Comparison of ENCODE assay signal across 8 cellular contexts in genomic region chr12:113208041-113208934, GRCh38. TPM values are rescaled to one million over a fixed set of nuclear protein-coding genes. Genes with fewer than 3 reads are reported as not detected.
DNase-seq lines count a peak whose midpoint lies in the region; ATAC-seq, FAIRE-seq and TF ChIP-seq lines count a peak whose summit lies in the region.

No MANE protein-coding gene starts in this region.

- H3K14ac ChIP-seq in neuronal stem cell (ENCODE audit: low read length): no peak overlapping the region

- H3K4me1 ChIP-seq in GM12878 (ENCODE audit: control insufficient read depth, insufficient read depth, low read length): peaks cover 54% of the 10 kb centered on the region
- no peaks in the 10 kb centered on the region for H3K4me1 ChIP-seq in neuronal stem cell (ENCODE audit: control insufficient read depth in 2 of 2, insufficient read depth in 1 of 2, low read depth in 1 of 2, low read length in 2 of 2)

- POLR2A ChIA-PET in GM12878 (lab: Charles Lee): interaction anchor here (0.6 to 7.2 kb wide), 7 partner anchors 9 to 28 kb away, joined by 3 to 108 read pairs (median 6); partner anchors contain the start of gene TPCN1

- H3K9ac ChIP-seq in SU-DHL-6 (ENCODE audit: low read length): peak overlapping the region; percentile 61
- peak overlapping the region; percentile 48 for H3K9ac ChIP-seq in GM12878 (ENCODE audit: control insufficient read depth, insufficient read depth, low read length)
- no peak overlapping the region for H3K9ac ChIP-seq in neuronal stem cell (ENCODE audit: low read depth, low read length, poor library complexity)

- H3K4me2 ChIP-seq in SU-DHL-6 (ENCODE audit: low read depth, low read length, poor library complexity, severe bottlenecking) (peak overlapping the region; percentile 74), GM12878 (ENCODE audit: control insufficient read depth, insufficient read depth) (peak overlapping the region; percentile 91), neuronal stem cell (ENCODE audit: insufficient read depth, low read length, poor library complexity, severe bottlenecking) (no peak overlapping the region)

- ATAC-seq in HG03064 (IDR thresholded peaks at IDR 0.05; ENCODE audit: low read depth, unreplicated experiment) (peak; percentile 77), GM12878 (peak; percentile 84)

- RAD21 ChIA-PET in GM12878 (lab: Charles Lee; ENCODE audit: unreplicated experiment): interaction anchor here (0.6 to 5.4 kb wide), 12 partner anchors 9 to 121 kb away, joined by 3 to 51 read pairs (median 4); partner anchors contain the start of gene TPCN1

- no peak overlapping the region for H3K23ac ChIP-seq in neuronal stem cell (ENCODE audit: low read depth, low read length, poor library complexity)

- H3K27me3 ChIP-seq in SU-DHL-6 (ENCODE audit: low read length): no peaks in the 10 kb centered on the region
- H3K27me3 ChIP-seq in GM12878 (replicated peaks in 1 of 2; ENCODE audit: control insufficient read depth in 2 of 2, insufficient read depth in 2 of 2, low read length in 1 of 2): no peaks in the 10 kb centered on the region
- no peaks in the 10 kb centered on the region for H3K27me3 ChIP-seq in neuronal stem cell (ENCODE audit: control insufficient read depth in 3 of 3, insufficient read depth in 3 of 3, low read depth in 1 of 3, low read length in 3 of 3)

- H3K79me2 ChIP-seq in SU-DHL-6 (ENCODE audit: insufficient read depth, low read length) (no peaks in the 10 kb centered on the region), GM12878 (ENCODE audit: control insufficient read depth, insufficient read depth, low read length) (no peaks in the 10 kb centered on the region)

- FAIRE-seq in GM12878 (lab: Jason Lieb, UNC): peak; percentile 88

- no peaks in the 10 kb centered on the region for H3K9me2 ChIP-seq in SU-DHL-6 (replicated peaks; ENCODE audit: insufficient read depth, low read length)

- peak; percentile 75 for TF ChIP-seq POLR2A in GM12878 (IDR thresholded peaks at IDR 0.05; ENCODE audit: low read depth, low read length)

- H3K27ac ChIP-seq in SU-DHL-6 (ENCODE audit: low read depth, low read length) (peak overlapping the region; percentile 98), GM12878 (ENCODE audit: control insufficient read depth, insufficient read depth) (peak overlapping the region; percentile 84), neuronal stem cell (replicated peaks; ENCODE audit: low read length) (no peak overlapping the region)

- H3K4ac ChIP-seq in neuronal stem cell (ENCODE audit: low read length): no peak overlapping the region

- H2AK5ac ChIP-seq in neuronal stem cell (ENCODE audit: low read depth, low read length): no peak overlapping the region

- H3K9me3 ChIP-seq in SU-DHL-6 (ENCODE audit: insufficient read depth, low read length) (no peaks in the 10 kb centered on the region), GM12878 (replicated peaks; ENCODE audit: control insufficient read depth, insufficient read depth, low read length) (no peaks in the 10 kb centered on the region), neuronal stem cell (replicated peaks in 1 of 2; ENCODE audit: control insufficient read depth in 2 of 2, insufficient read depth in 1 of 2, low read depth in 1 of 2, low read length in 2 of 2) (peaks cover 0 to 7% of the 10 kb centered on the region in 2 donors)

- peak; percentile 17; the same call in 1 of the 2 replicates for TF ChIP-seq RAD21 in GM12878 (IDR thresholded peaks at IDR 0.05; ENCODE audit: insufficient read depth, low read depth, low read length)

- H4K91ac ChIP-seq in neuronal stem cell (ENCODE audit: low read depth, low read length, poor library complexity): no peak overlapping the region

- in situ Hi-C loops in GM12878 (cut with MboI): loop anchor here (25.0 kb wide), 1 partner anchor 1771 kb away; no protein-coding TSS in a partner anchor

- H2BK5ac ChIP-seq in neuronal stem cell (ENCODE audit: low read length): no peak overlapping the region

- H4K20me1 ChIP-seq in SU-DHL-6 (ENCODE audit: low read depth, low read length) (no peaks in the 10 kb centered on the region), GM12878 (ENCODE audit: control insufficient read depth, insufficient read depth) (no peaks in the 10 kb centered on the region)

- peaks cover 61% of the 10 kb centered on the region for H3F3A ChIP-seq in SU-DHL-6 (ENCODE audit: insufficient read depth)

- intact Hi-C loops in GM12878 (cut with micrococcal nuclease; ENCODE audit: unreplicated experiment): loop anchor here (1.0 to 2.0 kb wide), 3 partner anchors 13 to 21 kb away; partner anchors contain the start of gene TPCN1

- H3K36me3 ChIP-seq in SU-DHL-6 (ENCODE audit: low read length) (no peaks in the 10 kb centered on the region), GM12878 (ENCODE audit: control insufficient read depth in 2 of 2, insufficient read depth in 2 of 2, low read length in 1 of 2) (no peaks in the 10 kb centered on the region), neuronal stem cell (replicated peaks in 1 of 2; ENCODE audit: control insufficient read depth in 2 of 2, insufficient read depth in 2 of 2, low read length in 2 of 2) (no peaks in the 10 kb centered on the region)

- peak; percentile 38 for DNase-seq in activated naive CD4-positive, alpha-beta T cell treated with Interleukin-2 at 50 U/mL for 16 hours
- no peak for DNase-seq in activated naive CD4-positive, alpha-beta T cell treated with anti-CD3 and anti-CD28 coated beads, Interleukin-2, amount 50 U/mL, for 16 hours
- DNase-seq in GM12878 (ENCODE audit: low read depth, low spot score) (peak; percentile 99), neuronal stem cell (ENCODE audit: low spot score) (no peak), DMS53 treated with DMSO at 0.1 percent for 48 hours (lab: John Stamatoyannopoulos, UW; ENCODE audit: unreplicated experiment) (no peak), AG08396 (ENCODE audit: low spot score) (no peak)

- peak; percentile 94 to 95 for TF ChIP-seq EP300 in GM12878 (IDR thresholded peaks at IDR 0.05; ENCODE audit: borderline replicate concordance in 1 of 2, control insufficient read depth in 1 of 2, low read depth in 2 of 2, low read length in 2 of 2)

- WGBS in GM12878 (ENCODE audit: insufficient coverage, insufficient replicate concordance, low lambda C conversion rate, missing lambda C conversion rate): under 1% methylated on average over 10 of the region's 10 CpGs
- WGBS in neuronal stem cell (ENCODE audit: extremely low coverage in 2 of 2, insufficient read length in 2 of 2, insufficient replicate concordance in 1 of 2), 2 donors: no CpG with 5 or more reads among the region's 10 CpGs

- no peak overlapping the region for H3K18ac ChIP-seq in neuronal stem cell (ENCODE audit: low read length)

- no peak overlapping the region for H4K8ac ChIP-seq in neuronal stem cell (ENCODE audit: low read depth, low read length)

- CTCF ChIA-PET in GM12878 (lab: Yijun Ruan, JAX): interaction anchor here (0.6 to 2.4 kb wide), 6 partner anchors 9 to 25 kb away, joined by 3 to 10 read pairs (median 3); partner anchors contain the start of gene TPCN1

- no peaks in the 10 kb centered on the region for H3K79me1 ChIP-seq in neuronal stem cell (ENCODE audit: low read depth, low read length)

- TSS peak; percentile 83 for BruUV-seq in GM12878 (replicated peaks; lab: Mats Ljungman, UMichigan)

- no peak overlapping the region for H2BK15ac ChIP-seq in neuronal stem cell (ENCODE audit: low read length)

- H2BK120ac ChIP-seq in neuronal stem cell (ENCODE audit: low read depth, low read length): no peak overlapping the region

- TF ChIP-seq CTCF in SU-DHL-6 (IDR thresholded peaks at IDR 0.05; ENCODE audit: insufficient read depth, low read length, poor library complexity, severe bottlenecking): no peak
- TF ChIP-seq CTCF in GM12878 (IDR thresholded peaks at IDR 0.05 in 2 of 3, conservative IDR thresholded peaks at IDR 0.05 in 1 of 3; ENCODE audit: control insufficient read depth in 2 of 3, extremely low read depth in 1 of 3, insufficient read depth in 1 of 3, low read depth in 3 of 3, low read length in 3 of 3): no peak

- H2AFZ ChIP-seq in SU-DHL-6 (ENCODE audit: low read depth, low read length, severe bottlenecking): no peak overlapping the region
- peak overlapping the region; percentile 53 for H2AFZ ChIP-seq in GM12878 (ENCODE audit: control insufficient read depth, low read depth, low read length)
- peak overlapping the region; percentile 68 for H2AFZ ChIP-seq in neuronal stem cell (ENCODE audit: low read length)

- SMC1A ChIA-PET in GM12878 (lab: Charles Lee; ENCODE audit: uncharacterized antibody, unreplicated experiment): interaction anchor here (0.7 to 11.1 kb wide), 6 partner anchors 9 to 22 kb away, joined by 3 to 237 read pairs (median 3); partner anchors contain the start of genes DDX54, RITA1 and TPCN1

- H3K4me3 ChIP-seq in SU-DHL-6 (ENCODE audit: insufficient read depth, low read length, poor library complexity, severe bottlenecking) (peak overlapping the region; percentile 40), GM12878 (peak overlapping the region; percentile 16; the same call in 1 of the 2 replicates), neuronal stem cell (ENCODE audit: low read length in 2 of 2) (no peak overlapping the region)

- no peak overlapping the region for H2BK12ac ChIP-seq in neuronal stem cell (ENCODE audit: low read length)

RNA-seq across cellular contexts. Expression of gene TPCN1, which starts 13.0 kb away (rescaled TPM):
- total RNA-seq in GM12878 (2013; cell fraction: nucleolus; rRNA removed): 156 and 161 TPM in 2 replicates
- total RNA-seq in GM12878 (2014; rRNA removed) (10.3 and 10.4 TPM in 2 replicates), GM12878 (2014; rRNA removed; fragmentation: Illumina TruSeq; extraction: Trizol) (7.0 and 8.0 TPM in 2 replicates), GM12878 (2021) (26.6 and 30.9 TPM in 2 replicates)
- 12.0 TPM for polyA plus RNA-seq in GM12878 (2011; ENCODE audit: low read depth)
- polyA plus RNA-seq in GM12878 (2011; rRNA removed) (12.8 and 21.7 TPM in 2 replicates), GM12878 (2014; fragmentation: Illumina TruSeq; extraction: Trizol) (8.3 and 17.1 TPM in 2 replicates), GM12878 (2014; fragmentation: Nextera tagmentation; extraction: Ambion mirVana) (1 to 10 TPM in 1 of 2 experiments, under 1 TPM in 1; 0.79 to 1.0 TPM), GM12878 (2014; rRNA removed) (24.4 and 26.4 TPM in 2 replicates), GM12878 (2016; fragmentation: Nextera tagmentation; extraction: Ambion mirVana) (10 to 100 TPM; 22.6 to 24.8 TPM)
- 17.4 and 21.0 TPM in 2 replicates for polyA plus RNA-seq in GM12878 (2011; cell fraction: cytosol; rRNA removed)
- polyA plus RNA-seq in GM12878 (2011; cell fraction: nucleus; rRNA removed): 204 and 236 TPM in 2 replicates
- polyA plus RNA-seq in GM12878 (2012): 27.0 and 35.5 TPM in 2 replicates
- polyA minus RNA-seq in GM12878 (2011; rRNA and poly(A)+ RNA removed): 24.0 and 34.6 TPM in 2 replicates
- polyA minus RNA-seq in GM12878 (2011; cell fraction: cytosol; rRNA and poly(A)+ RNA removed): 12.4 and 20.2 TPM in 2 replicates
- polyA minus RNA-seq in GM12878 (2011; cell fraction: nucleus; rRNA and poly(A)+ RNA removed): 41.8 and 67.3 TPM in 2 replicates
- polyA plus RNA-seq in neuronal stem cell (2013, experiment 1 of 2): 11.5 TPM
- polyA plus RNA-seq in neuronal stem cell (2013, experiment 2 of 2): 10.7 TPM

RNA-seq across cellular contexts. Expression of gene RITA1, which starts 22.8 kb away (rescaled TPM):
- 37.9 and 38.4 TPM in 2 replicates for total RNA-seq in GM12878 (2013; cell fraction: nucleolus; rRNA removed)
- total RNA-seq in GM12878 (2014; rRNA removed) (32.8 and 39.6 TPM in 2 replicates), GM12878 (2014; rRNA removed; fragmentation: Illumina TruSeq; extraction: Trizol) (16.3 and 18.9 TPM in 2 replicates), GM12878 (2021) (29.2 and 31.4 TPM in 2 replicates)
- polyA plus RNA-seq in GM12878 (2011; ENCODE audit: low read depth): 24.5 TPM
- polyA plus RNA-seq in GM12878 (2011; rRNA removed) (15.2 and 19.9 TPM in 2 replicates), GM12878 (2014; fragmentation: Illumina TruSeq; extraction: Trizol) (5.3 and 13.7 TPM in 2 replicates), GM12878 (2014; fragmentation: Nextera tagmentation; extraction: Ambion mirVana) (1 to 10 TPM; 2.3 to 6.4 TPM), GM12878 (2014; rRNA removed) (27.3 and 29.8 TPM in 2 replicates), GM12878 (2016; fragmentation: Nextera tagmentation; extraction: Ambion mirVana) (10 to 100 TPM; 37.4 to 39.9 TPM)
- 29.9 and 37.4 TPM in 2 replicates for polyA plus RNA-seq in GM12878 (2011; cell fraction: cytosol; rRNA removed)
- 20.2 and 21.3 TPM in 2 replicates for polyA plus RNA-seq in GM12878 (2011; cell fraction: nucleus; rRNA removed)
- 16.1 and 17.4 TPM in 2 replicates for polyA plus RNA-seq in GM12878 (2012)
- 13.3 and 30.4 TPM in 2 replicates for polyA minus RNA-seq in GM12878 (2011; rRNA and poly(A)+ RNA removed)
- polyA minus RNA-seq in GM12878 (2011; cell fraction: cytosol; rRNA and poly(A)+ RNA removed): 9.5 and 9.9 TPM in 2 replicates
- polyA minus RNA-seq in GM12878 (2011; cell fraction: nucleus; rRNA and poly(A)+ RNA removed): 10.6 and 25.4 TPM in 2 replicates
- polyA plus RNA-seq in neuronal stem cell (2013, experiment 1 of 2): 14.5 TPM
- 14.3 TPM for polyA plus RNA-seq in neuronal stem cell (2013, experiment 2 of 2)

RNA-seq across cellular contexts. Expression of gene DDX54, which starts 23.0 kb away (rescaled TPM):
- 71.0 and 82.8 TPM in 2 replicates for total RNA-seq in GM12878 (2013; cell fraction: nucleolus; rRNA removed)
- total RNA-seq in GM12878 (2014; rRNA removed): 44.3 and 58.9 TPM in 2 replicates
- total RNA-seq in GM12878 (2014; rRNA removed; fragmentation: Illumina TruSeq; extraction: Trizol): 24.7 and 28.8 TPM in 2 replicates
- total RNA-seq in GM12878 (2021): 94.6 and 115 TPM in 2 replicates
- 14.3 TPM for polyA plus RNA-seq in GM12878 (2011; ENCODE audit: low read depth)
- polyA plus RNA-seq in GM12878 (2011; rRNA removed): 37.5 and 73.2 TPM in 2 replicates
- 85.9 and 87.1 TPM in 2 replicates for polyA plus RNA-seq in GM12878 (2011; cell fraction: cytosol; rRNA removed)
- 94.1 and 163 TPM in 2 replicates for polyA plus RNA-seq in GM12878 (2011; cell fraction: nucleus; rRNA removed)
- 43.7 and 47.2 TPM in 2 replicates for polyA plus RNA-seq in GM12878 (2012)
- 6.2 and 27.9 TPM in 2 replicates for polyA plus RNA-seq in GM12878 (2014; fragmentation: Illumina TruSeq; extraction: Trizol)
- 1 to 10 TPM; 1.9 to 8.6 TPM for polyA plus RNA-seq in GM12878 (2014; fragmentation: Nextera tagmentation; extraction: Ambion mirVana)
- 53.7 and 67.0 TPM in 2 replicates for polyA plus RNA-seq in GM12878 (2014; rRNA removed)
- 10 to 100 TPM; 69.7 to 71.9 TPM for polyA plus RNA-seq in GM12878 (2016; fragmentation: Nextera tagmentation; extraction: Ambion mirVana)
- 43.9 and 84.0 TPM in 2 replicates for polyA minus RNA-seq in GM12878 (2011; rRNA and poly(A)+ RNA removed)
- polyA minus RNA-seq in GM12878 (2011; cell fraction: cytosol; rRNA and poly(A)+ RNA removed): 28.2 and 42.1 TPM in 2 replicates
- 34.2 and 48.4 TPM in 2 replicates for polyA minus RNA-seq in GM12878 (2011; cell fraction: nucleus; rRNA and poly(A)+ RNA removed)
- 60.8 TPM for polyA plus RNA-seq in neuronal stem cell (2013, experiment 1 of 2)
- 59.6 TPM for polyA plus RNA-seq in neuronal stem cell (2013, experiment 2 of 2)

RNA-seq across cellular contexts. Expression of gene CFAP73, which starts 58.8 kb away (rescaled TPM):
- 0.39 and 0.44 TPM in 2 replicates for total RNA-seq in GM12878 (2013; cell fraction: nucleolus; rRNA removed)
- total RNA-seq in GM12878 (2014; rRNA removed) (not detected in 2 replicates), GM12878 (2014; rRNA removed; fragmentation: Illumina TruSeq; extraction: Trizol) (not detected in 2 replicates), GM12878 (2021) (0.18 TPM in 1 of 2 replicates, not detected in the other)
- not detected for polyA plus RNA-seq in GM12878 (2011; ENCODE audit: low read depth)
- polyA plus RNA-seq in GM12878 (2011; rRNA removed) (not detected in 2 replicates), GM12878 (2014; fragmentation: Illumina TruSeq; extraction: Trizol) (not detected in 2 replicates), GM12878 (2014; fragmentation: Nextera tagmentation; extraction: Ambion mirVana) (not detected), GM12878 (2014; rRNA removed) (not detected in 2 replicates), GM12878 (2016; fragmentation: Nextera tagmentation; extraction: Ambion mirVana) (not detected)
- 0.07 TPM in 1 of 2 replicates, not detected in the other for polyA plus RNA-seq in GM12878 (2011; cell fraction: cytosol; rRNA removed)
- not detected in 2 replicates for polyA plus RNA-seq in GM12878 (2011; cell fraction: nucleus; rRNA removed)
- 0.17 and 0.35 TPM in 2 replicates for polyA plus RNA-seq in GM12878 (2012)
- not detected in 2 replicates for polyA minus RNA-seq in GM12878 (2011; rRNA and poly(A)+ RNA removed)
- not detected in 2 replicates for polyA minus RNA-seq in GM12878 (2011; cell fraction: cytosol; rRNA and poly(A)+ RNA removed)
- polyA minus RNA-seq in GM12878 (2011; cell fraction: nucleus; rRNA and poly(A)+ RNA removed): not detected in 2 replicates
- 0.22 TPM for polyA plus RNA-seq in neuronal stem cell (2013, experiment 1 of 2)
- polyA plus RNA-seq in neuronal stem cell (2013, experiment 2 of 2): 0.19 TPM

Comparison
In these comparisons a context has a peak if more than half of its experiments do, and no peak if none do; other contexts are left out.
1. DNase-seq: peak in activated naive CD4-positive, alpha-beta T cell treated with Interleukin-2 at 50 U/mL for 16 hours (single experiment) and GM12878 (single experiment); none in activated naive CD4-positive, alpha-beta T cell treated with anti-CD3 and anti-CD28 coated beads, Interleukin-2, amount 50 U/mL, for 16 hours (single experiment), neuronal stem cell (single experiment), DMS53 treated with DMSO at 0.1 percent for 48 hours (single experiment) and AG08396 (single experiment).
2. H3K4me3 ChIP-seq: peak in SU-DHL-6 (single experiment) and GM12878 (single experiment); none in neuronal stem cell (0 of 2).